In the genomic region with DNA sequence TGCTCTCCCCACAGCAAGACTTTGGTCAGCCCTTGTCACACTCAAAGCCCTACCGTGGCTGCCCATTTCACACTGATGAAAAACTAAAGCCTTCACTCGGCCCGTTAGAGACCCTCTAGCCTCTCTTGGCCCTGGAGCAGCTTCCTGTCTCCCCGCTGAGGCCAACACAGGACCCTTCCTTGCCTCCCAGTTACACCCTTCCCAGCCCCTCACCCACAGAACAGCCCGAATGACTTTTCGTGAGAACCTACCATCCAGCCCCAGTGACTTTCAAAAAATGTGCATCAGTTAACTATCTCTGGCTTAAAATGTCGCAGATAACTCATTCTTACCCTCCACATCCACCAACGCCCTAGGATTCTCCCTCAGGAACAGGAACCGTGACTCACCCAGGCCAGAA, we compare ENCODE assay signal across 8 cellular contexts. TPM values are rescaled to one million over a fixed set of nuclear protein-coding genes. Genes with fewer than 3 reads are reported as not detected.
DNase-seq lines count a peak whose midpoint lies in the region; ATAC-seq and TF ChIP-seq lines count a peak whose summit lies in the region.
"Had no signal": no experiment of that assay in that cellular context is flagged by ENCODE, and none has a peak within 500 bp of the region (broad histone marks: within the 10 kb centered on the region; RNA-seq: fewer than 3 reads in every experiment).

No MANE protein-coding gene starts in this region.

- H3K4me3 ChIP-seq in DND-41 (ENCODE audit: low read depth in 1 of 2, low read length in 2 of 2) (peak overlapping the region in 1 of 2 experiments; percentile 98; a peak in 2 of 4 replicates), Loucy (ENCODE audit: low read length, poor library complexity, severe bottlenecking) (peak overlapping the region; percentile 88), osteoblast (ENCODE audit: insufficient read depth, low read length) (no peak overlapping the region)

- H3K27me3 Mint-ChIP-seq in brain, result peaks cover 3% of the 10 kb centered on the region

- H3K4me1 ChIP-seq in DND-41 (ENCODE audit: insufficient read depth, low read length) (peaks cover 21% of the 10 kb centered on the region), Loucy (ENCODE audit: insufficient read depth, low read length, poor library complexity, severe bottlenecking) (no peaks in the 10 kb centered on the region), osteoblast (ENCODE audit: insufficient read depth, low read length) (no peaks in the 10 kb centered on the region)

- peaks cover 5% of the 10 kb centered on the region; the same call in 1 of the 2 replicates for H3K36me3 ChIP-seq in DND-41 (ENCODE audit: insufficient read depth, low read length)
- no peaks in the 10 kb centered on the region for H3K36me3 ChIP-seq in Loucy (ENCODE audit: insufficient read depth, low read length)
- no peaks in the 10 kb centered on the region for H3K36me3 ChIP-seq in osteoblast (ENCODE audit: insufficient read depth, low read length)
- H3K36me3 ChIP-seq: neutrophil had no signal

- H3K9me3 ChIP-seq in DND-41 (ENCODE audit: insufficient read depth, low read length, severe bottlenecking) (no peaks in the 10 kb centered on the region), Loucy (ENCODE audit: insufficient read depth, low read depth, low read length) (no peaks in the 10 kb centered on the region), osteoblast (ENCODE audit: low read depth, low read length) (no peaks in the 10 kb centered on the region)
- H3K9me3 ChIP-seq: neutrophil had no signal

- H4K20me1 ChIP-seq in DND-41 (ENCODE audit: insufficient read depth, low read length), result no peaks in the 10 kb centered on the region
- no peaks in the 10 kb centered on the region for H4K20me1 ChIP-seq in Loucy (ENCODE audit: insufficient read depth, low read length, poor library complexity, severe bottlenecking)
- no peaks in the 10 kb centered on the region for H4K20me1 ChIP-seq in osteoblast (ENCODE audit: insufficient read depth, low read length)

- H3K36me3 Mint-ChIP-seq in brain, result peaks cover 4% of the 10 kb centered on the region

- H3K27me3 ChIP-seq in DND-41 (ENCODE audit: insufficient read depth, low read length, poor library complexity) (no peaks in the 10 kb centered on the region), Loucy (ENCODE audit: insufficient read depth, low read length, poor library complexity, severe bottlenecking) (no peaks in the 10 kb centered on the region), osteoblast (ENCODE audit: insufficient read depth, low read length) (no peaks in the 10 kb centered on the region)
- H3K27me3 ChIP-seq: neutrophil had no signal

- DNase-seq in DND-41, result no peak
- peak; percentile 8 for DNase-seq in osteoblast (ENCODE audit: insufficient read length, low spot score, missing footprints)
- no peak for DNase-seq in NCI-H2171 treated with DMSO at 0.1 percent for 48 hours (lab: John Stamatoyannopoulos, UW)
- DNase-seq in NCI-H1436 treated with DMSO at 0.1 percent for 48 hours (lab: John Stamatoyannopoulos, UW), result no peak
- no peak for DNase-seq in mesenteric fat pad (ENCODE audit: low spot score)

- H3K27ac ChIP-seq in DND-41 (ENCODE audit: low read length) (peak overlapping the region; percentile 92), osteoblast (ENCODE audit: low read depth, low read length) (no peak overlapping the region)

- H3K4me1 Mint-ChIP-seq in brain, result peaks cover 9% of the 10 kb centered on the region

- H3K79me2 ChIP-seq in DND-41 (ENCODE audit: insufficient read depth, low read length), result peaks cover 15% of the 10 kb centered on the region
- 0 out of 2 replicates have a peak, but pooled peaks cover 5% of the 10 kb centered on the region for H3K79me2 ChIP-seq in Loucy (ENCODE audit: insufficient read depth, low read length)
- H3K79me2 ChIP-seq in osteoblast (ENCODE audit: insufficient read depth, low read length), result no peaks in the 10 kb centered on the region

- H3K9me2 ChIP-seq in Loucy (replicated peaks; ENCODE audit: low read depth, low read length), result no peaks in the 10 kb centered on the region

- H3K9ac ChIP-seq in DND-41 (ENCODE audit: low read depth, low read length), result peak overlapping the region; percentile 85; the same call in 1 of the 2 replicates
- H3K9ac ChIP-seq in Loucy (ENCODE audit: low read depth, low read length, poor library complexity, severe bottlenecking), result peak overlapping the region; percentile 78

- no peak for TF ChIP-seq CTCF in DND-41 (IDR thresholded peaks at IDR 0.05; ENCODE audit: borderline replicate concordance, extremely low read depth, low read length, poor library complexity, severe bottlenecking)
- no peak for TF ChIP-seq CTCF in Loucy (conservative IDR thresholded peaks at IDR 0.05; ENCODE audit: low read length)
- no peak for TF ChIP-seq CTCF in brain (conservative IDR thresholded peaks at IDR 0.05)
- no peak for TF ChIP-seq CTCF in osteoblast (IDR thresholded peaks at IDR 0.05; ENCODE audit: extremely low read depth, low read depth, low read length)

- no peak for ATAC-seq in DND-41 (ENCODE audit: insufficient read depth, low read depth)

- H3F3A ChIP-seq in Loucy (ENCODE audit: low read depth), result no peaks in the 10 kb centered on the region

- H3K4me2 ChIP-seq in DND-41 (ENCODE audit: insufficient read depth, low read length), result peak overlapping the region; percentile 84
- peak overlapping the region; percentile 85 for H3K4me2 ChIP-seq in Loucy (ENCODE audit: low read depth, low read length, poor library complexity, severe bottlenecking)
- no peak overlapping the region for H3K4me2 ChIP-seq in osteoblast (ENCODE audit: insufficient read depth, low read length)

- H3K27ac Mint-ChIP-seq in brain, result peak overlapping the region; percentile 0 to 96 (median 46)

- H2AFZ ChIP-seq in DND-41 (ENCODE audit: low read depth, low read length) (peak overlapping the region; percentile 91), Loucy (ENCODE audit: low read length) (no peak overlapping the region), osteoblast (ENCODE audit: low read length) (no peak overlapping the region)

- peak overlapping the region; percentile 68 to 92 (median 89) for H3K4me3 Mint-ChIP-seq in brain

- peaks cover 0 to 2% (median 0%) of the 10 kb centered on the region in 5 experiments for H3K9me3 Mint-ChIP-seq in brain

RNA-seq across cellular contexts. Expression of gene TAF9B, which starts 0.8 kb away (rescaled TPM):
- 22.6 TPM for polyA plus RNA-seq in brain (ENCODE audit: insufficient read depth, low read depth, low replicate concordance)
- 20.3 and 23.3 TPM in 2 replicates for total RNA-seq in osteoblast
- 15.3 TPM for total RNA-seq in mesenteric fat pad

RNA-seq across cellular contexts. Expression of gene PGK1, which starts 36.2 kb away (rescaled TPM):
- polyA plus RNA-seq in brain (ENCODE audit: insufficient read depth, low read depth, low replicate concordance), result 333 TPM
- total RNA-seq in osteoblast (126 and 206 TPM in 2 replicates), mesenteric fat pad (339 TPM)
